23 cellular contexts compared by ENCODE assay signal in genomic region chr4:48350871-48351270, GRCh38.
"Had no signal": no experiment of that assay in that cellular context is flagged by ENCODE, and none has a peak within 500 bp of the region (broad histone marks: within the 10 kb centered on the region; RNA-seq: fewer than 3 reads in every experiment).

No MANE protein-coding gene starts in this region.

- H3K4me3 ChIP-seq: colonic mucosa, dorsolateral prefrontal cortex, hepatocyte, right atrium auricular region, tibial artery had no signal

- DNase-seq: activated CD4-positive, CD25-positive, alpha-beta regulatory T cell treated with anti-CD3 and anti-CD28 coated beads, Interleukin-2, amount 50 U/mL, for 72 hours; activated gamma-delta T cell; activated T-cell treated with anti-CD3 and anti-CD28 coated beads, Interleukin-2, amount 50 U/mL, for 4 hours; amniotic stem cell; colonic mucosa; dorsolateral prefrontal cortex; effector memory CD8-positive, alpha-beta T cell; foreskin melanocyte; left ventricle myocardium superior; mammary epithelial cell; midbrain; natural killer cell; stimulated activated CD4-positive, alpha-beta T cell treated with anti-CD3 and anti-CD28 coated beads, Interleukin-12 subunit alpha, Interleukin-12 subunit beta, amount 100 ng/mL, for 4 hours; stimulated activated CD4-positive, alpha-beta T cell treated with anti-CD3 and anti-CD28 coated beads, Interleukin-4, amount 100 ng/mL, for 4 hours; T-cell; tibial artery; WERI-Rb-1 had no signal

- H3K36me3 Mint-ChIP-seq: natural killer cell had no signal

- H2AFZ ChIP-seq: hepatocyte had no signal

- H3K27me3 ChIP-seq: colonic mucosa, dorsolateral prefrontal cortex, hepatocyte, right atrium auricular region, tibial artery had no signal

- H3K9me3 Mint-ChIP-seq: activated T-cell treated with anti-CD3 and anti-CD28 coated beads, Interleukin-2, amount 50 U/mL, for 4 hours; effector memory CD8-positive, alpha-beta T cell; natural killer cell; T-helper 2 cell treated with Interferon-gamma antibody and Interleukin-4, amounts not matched to agents 5 μg/mL and 100 μg/mL, for 36 hours had no signal

- H3K27ac ChIP-seq: colonic mucosa, dorsolateral prefrontal cortex, hepatocyte, right atrium auricular region, tibial artery, WERI-Rb-1 had no signal

- H3K9me3 ChIP-seq: colonic mucosa, right atrium auricular region, tibial artery had no signal

- H3K27me3 Mint-ChIP-seq: activated naive CD4-positive, alpha-beta T cell treated with anti-CD3 and anti-CD28 coated beads, Interleukin-2, amount 50 U/mL, for 24 hours; effector memory CD8-positive, alpha-beta T cell; progenitor cell of endocrine pancreas; stimulated activated naive CD8-positive, alpha-beta T cell treated with anti-CD3 and anti-CD28 coated beads, Interleukin-15, Interleukin-2, amounts not matched to agents 100 ng/mL and 50 ng/mL, for 24 hours; T-cell had no signal

- H3K27ac Mint-ChIP-seq: activated naive CD4-positive, alpha-beta T cell treated with anti-CD3 and anti-CD28 coated beads, Interleukin-2, amount 50 U/mL, for 24 hours; natural killer cell; progenitor cell of endocrine pancreas; stimulated activated naive CD8-positive, alpha-beta T cell treated with anti-CD3 and anti-CD28 coated beads, Interleukin-15, Interleukin-2, amounts not matched to agents 100 ng/mL and 50 ng/mL, for 24 hours; T-cell; T-helper 2 cell treated with Interferon-gamma antibody and Interleukin-4, amounts not matched to agents 5 μg/mL and 100 μg/mL, for 36 hours had no signal

- H3K4me1 ChIP-seq: colonic mucosa had no signal

- H3K4me2 ChIP-seq: hepatocyte had no signal

- H3K36me3 ChIP-seq: colonic mucosa, right atrium auricular region, tibial artery, WERI-Rb-1 had no signal

- H3K4me3 Mint-ChIP-seq: activated naive CD4-positive, alpha-beta T cell treated with anti-CD3 and anti-CD28 coated beads, Interleukin-2, amount 50 U/mL, for 24 hours; activated T-cell treated with anti-CD3 and anti-CD28 coated beads, Interleukin-2, amount 50 U/mL, for 4 hours; natural killer cell; stimulated activated naive CD8-positive, alpha-beta T cell treated with anti-CD3 and anti-CD28 coated beads, Interleukin-15, Interleukin-2, amounts not matched to agents 100 ng/mL and 50 ng/mL, for 24 hours; T-cell; T-helper 2 cell treated with Interferon-gamma antibody and Interleukin-4, amounts not matched to agents 5 μg/mL and 100 μg/mL, for 36 hours had no signal
